In the genomic region with DNA sequence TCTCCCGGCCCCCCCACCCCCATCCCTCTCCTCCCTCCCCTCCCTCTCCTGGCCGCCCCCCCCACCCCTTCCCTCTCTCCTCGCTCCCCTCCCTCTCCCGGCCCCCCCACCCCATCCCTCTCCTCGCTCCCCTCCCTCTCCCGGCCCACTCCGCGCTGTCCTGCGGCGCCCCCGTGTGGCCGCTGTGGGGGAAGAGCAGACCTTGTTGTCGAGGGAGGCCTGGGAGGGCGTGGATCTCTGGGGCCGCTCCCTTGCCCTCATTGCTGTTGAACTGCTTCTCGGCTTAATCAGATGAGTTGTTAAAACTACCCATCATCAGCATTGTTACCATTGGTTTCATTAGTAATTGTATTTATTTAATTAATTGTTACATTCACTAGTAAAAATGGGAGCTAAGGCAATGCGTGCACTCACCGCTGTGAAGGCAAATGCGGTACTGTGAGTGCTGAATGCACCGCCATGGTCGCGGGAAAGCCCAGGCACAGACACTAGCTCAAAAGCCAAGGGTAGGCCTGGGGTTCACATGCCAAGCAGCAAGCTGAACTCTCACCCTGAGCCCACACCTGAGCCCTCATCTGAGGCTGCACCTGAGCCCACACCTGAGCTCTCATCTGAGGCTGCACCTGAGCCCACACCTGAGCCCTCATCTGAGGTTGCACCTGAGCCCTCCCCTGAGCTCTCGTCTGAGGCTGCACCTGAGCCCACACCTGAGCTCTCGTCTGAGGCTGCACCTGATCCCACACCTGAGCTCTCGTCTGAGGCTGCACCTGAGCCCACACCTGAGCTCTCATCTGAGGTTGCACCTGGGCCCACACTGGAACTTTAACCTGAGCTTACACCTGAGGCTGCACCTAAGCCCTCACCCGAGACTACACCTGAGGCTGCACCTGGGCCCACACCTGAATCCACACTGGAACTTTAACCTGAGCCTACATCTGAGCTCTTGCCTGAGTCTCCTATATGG, we compare ENCODE assay signal across 1 cellular context.
TF ChIP-seq lines count a peak whose summit lies in the region.

No MANE protein-coding gene starts in this region.

TF ChIP-seq in HepG2, 621 proteins besides CTCF, POLR2A, EP300 and RAD21 (continued from another document and continues in another):
- TF ChIP-seq, protein P1, sequence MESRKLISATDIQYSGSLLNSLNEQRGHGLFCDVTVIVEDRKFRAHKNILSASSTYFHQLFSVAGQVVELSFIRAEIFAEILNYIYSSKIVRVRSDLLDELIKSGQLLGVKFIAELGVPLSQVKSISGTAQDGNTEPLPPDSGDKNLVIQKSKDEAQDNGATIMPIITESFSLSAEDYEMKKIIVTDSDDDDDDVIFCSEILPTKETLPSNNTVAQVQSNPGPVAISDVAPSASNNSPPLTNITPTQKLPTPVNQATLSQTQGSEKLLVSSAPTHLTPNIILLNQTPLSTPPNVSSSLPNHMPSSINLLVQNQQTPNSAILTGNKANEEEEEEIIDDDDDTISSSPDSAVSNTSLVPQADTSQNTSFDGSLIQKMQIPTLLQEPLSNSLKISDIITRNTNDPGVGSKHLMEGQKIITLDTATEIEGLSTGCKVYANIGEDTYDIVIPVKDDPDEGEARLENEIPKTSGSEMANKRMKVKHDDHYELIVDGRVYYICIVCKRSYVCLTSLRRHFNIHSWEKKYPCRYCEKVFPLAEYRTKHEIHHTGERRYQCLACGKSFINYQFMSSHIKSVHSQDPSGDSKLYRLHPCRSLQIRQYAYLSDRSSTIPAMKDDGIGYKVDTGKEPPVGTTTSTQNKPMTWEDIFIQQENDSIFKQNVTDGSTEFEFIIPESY (CRISPR knock-in tag; IDR thresholded peaks at IDR 0.05) = peak; percentile 85
- TF ChIP-seq ETV5 (CRISPR knock-in tag; IDR thresholded peaks at IDR 0.05; ENCODE audit: borderline replicate concordance) (0 out of 2 replicates have a peak, but pooled peaks have one; percentile 21), PITX1 (CRISPR knock-in tag; IDR thresholded peaks at IDR 0.05) (no peak), ZNF558 (CRISPR knock-in tag; IDR thresholded peaks at IDR 0.05; ENCODE audit: borderline replicate concordance) (no peak), ZFP36 (IDR thresholded peaks at IDR 0.05; ENCODE audit: borderline replicate concordance, low read depth, low read length, partially characterized antibody) (no peak), ZNF749 (CRISPR knock-in tag; IDR thresholded peaks at IDR 0.05; ENCODE audit: borderline replicate concordance) (no peak), STAG1 (CRISPR knock-in tag; IDR thresholded peaks at IDR 0.05) (peak; percentile 86), RNF2 (conservative IDR thresholded peaks at IDR 0.05; ENCODE audit: low read depth) (no peak), ZNF12 (CRISPR knock-in tag; IDR thresholded peaks at IDR 0.05) (no peak), ZFP90 (CRISPR knock-in tag; IDR thresholded peaks at IDR 0.05; ENCODE audit: borderline replicate concordance) (no peak), XBP1 (CRISPR knock-in tag; IDR thresholded peaks at IDR 0.05) (no peak), MLLT10 (CRISPR knock-in tag; IDR thresholded peaks at IDR 0.05) (no peak), RCOR2 (CRISPR knock-in tag; IDR thresholded peaks at IDR 0.05) (no peak), PHB2 (IDR thresholded peaks at IDR 0.05; ENCODE audit: partially characterized antibody) (no peak), SAP130 (CRISPR knock-in tag; IDR thresholded peaks at IDR 0.05; ENCODE audit: low read depth) (peak; percentile 46; the same call in 1 of the 2 replicates), KDM5A (IDR thresholded peaks at IDR 0.05; ENCODE audit: borderline replicate concordance, low read length) (no peak), ZNF260 (CRISPR knock-in tag; IDR thresholded peaks at IDR 0.05; ENCODE audit: borderline replicate concordance, low read depth) (no peak), ZNF432 (CRISPR knock-in tag; IDR thresholded peaks at IDR 0.05; ENCODE audit: borderline replicate concordance) (no peak), ZSCAN21 (CRISPR knock-in tag; IDR thresholded peaks at IDR 0.05; ENCODE audit: borderline replicate concordance) (no peak), ZNF678 (CRISPR knock-in tag; IDR thresholded peaks at IDR 0.05) (no peak), TBP (CRISPR knock-in tag; IDR thresholded peaks at IDR 0.05) (no peak), KLF6 (CRISPR knock-in tag; IDR thresholded peaks at IDR 0.05) (no peak), SMAD3 (CRISPR knock-in tag; IDR thresholded peaks at IDR 0.05) (0 out of 2 replicates have a peak, but pooled peaks have one; percentile 35), PCBP2 (optimal IDR thresholded peaks at IDR 0.05; ENCODE audit: low read depth, low read length, poor library complexity, severe bottlenecking) (no peak), ZBTB42 (CRISPR knock-in tag; IDR thresholded peaks at IDR 0.05) (no peak), HNRNPK (IDR thresholded peaks at IDR 0.05; ENCODE audit: low read depth, low read length, poor library complexity, severe bottlenecking) (peak; percentile 52), MAF1 (CRISPR knock-in tag; IDR thresholded peaks at IDR 0.05; ENCODE audit: borderline replicate concordance) (no peak), BORCS8-MEF2B (CRISPR knock-in tag; IDR thresholded peaks at IDR 0.05) (no peak), BRCA1 (CRISPR knock-in tag; IDR thresholded peaks at IDR 0.05) (no peak), HCFC1 (IDR thresholded peaks at IDR 0.05; ENCODE audit: low read depth, low read length) (no peak), ZNF724P (CRISPR knock-in tag; IDR thresholded peaks at IDR 0.05; ENCODE audit: borderline replicate concordance) (no peak), MTF2 (CRISPR knock-in tag; IDR thresholded peaks at IDR 0.05; ENCODE audit: borderline replicate concordance) (no peak), PRMT3 (CRISPR knock-in tag; IDR thresholded peaks at IDR 0.05; ENCODE audit: borderline replicate concordance, low read depth) (no peak), YEATS4 (CRISPR knock-in tag; IDR thresholded peaks at IDR 0.05; ENCODE audit: borderline replicate concordance) (no peak), ZMAT3 (CRISPR knock-in tag; conservative IDR thresholded peaks at IDR 0.05) (no peak), HNRNPUL1 (IDR thresholded peaks at IDR 0.05; ENCODE audit: low read depth, low read length) (no peak), ZSCAN29 (CRISPR knock-in tag; conservative IDR thresholded peaks at IDR 0.05) (no peak)
- TF ChIP-seq, protein P2, sequence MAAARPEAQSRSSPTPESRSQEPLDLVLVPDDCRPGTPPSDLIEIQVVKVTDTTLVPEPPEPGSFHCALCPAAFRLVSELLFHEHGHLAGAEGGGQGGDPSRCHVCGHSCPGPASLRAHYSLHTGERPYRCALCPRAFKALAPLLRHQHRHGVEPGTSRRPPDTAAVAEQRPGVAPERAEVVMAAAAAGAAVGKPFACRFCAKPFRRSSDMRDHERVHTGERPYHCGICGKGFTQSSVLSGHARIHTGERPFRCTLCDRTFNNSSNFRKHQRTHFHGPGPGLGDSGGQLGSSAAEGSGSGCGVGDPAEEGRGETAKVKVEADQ (CRISPR knock-in tag; IDR thresholded peaks at IDR 0.05; ENCODE audit: borderline replicate concordance) = no peak
- TF ChIP-seq, protein P3, sequence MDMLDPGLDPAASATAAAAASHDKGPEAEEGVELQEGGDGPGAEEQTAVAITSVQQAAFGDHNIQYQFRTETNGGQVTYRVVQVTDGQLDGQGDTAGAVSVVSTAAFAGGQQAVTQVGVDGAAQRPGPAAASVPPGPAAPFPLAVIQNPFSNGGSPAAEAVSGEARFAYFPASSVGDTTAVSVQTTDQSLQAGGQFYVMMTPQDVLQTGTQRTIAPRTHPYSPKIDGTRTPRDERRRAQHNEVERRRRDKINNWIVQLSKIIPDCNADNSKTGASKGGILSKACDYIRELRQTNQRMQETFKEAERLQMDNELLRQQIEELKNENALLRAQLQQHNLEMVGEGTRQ (IDR thresholded peaks at IDR 0.05; ENCODE audit: low read depth, low read length) = no peak
- TF ChIP-seq, protein P3 (CRISPR knock-in tag; IDR thresholded peaks at IDR 0.05; ENCODE audit: borderline replicate concordance) = no peak
- TF ChIP-seq, protein P4, sequence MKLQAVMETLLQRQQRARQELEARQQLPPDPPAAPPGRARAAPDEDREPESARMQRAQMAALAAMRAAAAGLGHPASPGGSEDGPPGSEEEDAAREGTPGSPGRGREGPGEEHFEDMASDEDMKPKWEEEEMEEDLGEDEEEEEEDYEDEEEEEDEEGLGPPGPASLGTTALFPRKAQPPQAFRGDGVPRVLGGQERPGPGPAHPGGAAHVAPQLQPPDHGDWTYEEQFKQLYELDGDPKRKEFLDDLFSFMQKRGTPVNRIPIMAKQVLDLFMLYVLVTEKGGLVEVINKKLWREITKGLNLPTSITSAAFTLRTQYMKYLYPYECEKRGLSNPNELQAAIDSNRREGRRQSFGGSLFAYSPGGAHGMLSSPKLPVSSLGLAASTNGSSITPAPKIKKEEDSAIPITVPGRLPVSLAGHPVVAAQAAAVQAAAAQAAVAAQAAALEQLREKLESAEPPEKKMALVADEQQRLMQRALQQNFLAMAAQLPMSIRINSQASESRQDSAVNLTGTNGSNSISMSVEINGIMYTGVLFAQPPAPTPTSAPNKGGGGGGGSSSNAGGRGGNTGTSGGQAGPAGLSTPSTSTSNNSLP (IDR thresholded peaks at IDR 0.05; ENCODE audit: low read depth, low read length) = no peak
- TF ChIP-seq, protein P5, sequence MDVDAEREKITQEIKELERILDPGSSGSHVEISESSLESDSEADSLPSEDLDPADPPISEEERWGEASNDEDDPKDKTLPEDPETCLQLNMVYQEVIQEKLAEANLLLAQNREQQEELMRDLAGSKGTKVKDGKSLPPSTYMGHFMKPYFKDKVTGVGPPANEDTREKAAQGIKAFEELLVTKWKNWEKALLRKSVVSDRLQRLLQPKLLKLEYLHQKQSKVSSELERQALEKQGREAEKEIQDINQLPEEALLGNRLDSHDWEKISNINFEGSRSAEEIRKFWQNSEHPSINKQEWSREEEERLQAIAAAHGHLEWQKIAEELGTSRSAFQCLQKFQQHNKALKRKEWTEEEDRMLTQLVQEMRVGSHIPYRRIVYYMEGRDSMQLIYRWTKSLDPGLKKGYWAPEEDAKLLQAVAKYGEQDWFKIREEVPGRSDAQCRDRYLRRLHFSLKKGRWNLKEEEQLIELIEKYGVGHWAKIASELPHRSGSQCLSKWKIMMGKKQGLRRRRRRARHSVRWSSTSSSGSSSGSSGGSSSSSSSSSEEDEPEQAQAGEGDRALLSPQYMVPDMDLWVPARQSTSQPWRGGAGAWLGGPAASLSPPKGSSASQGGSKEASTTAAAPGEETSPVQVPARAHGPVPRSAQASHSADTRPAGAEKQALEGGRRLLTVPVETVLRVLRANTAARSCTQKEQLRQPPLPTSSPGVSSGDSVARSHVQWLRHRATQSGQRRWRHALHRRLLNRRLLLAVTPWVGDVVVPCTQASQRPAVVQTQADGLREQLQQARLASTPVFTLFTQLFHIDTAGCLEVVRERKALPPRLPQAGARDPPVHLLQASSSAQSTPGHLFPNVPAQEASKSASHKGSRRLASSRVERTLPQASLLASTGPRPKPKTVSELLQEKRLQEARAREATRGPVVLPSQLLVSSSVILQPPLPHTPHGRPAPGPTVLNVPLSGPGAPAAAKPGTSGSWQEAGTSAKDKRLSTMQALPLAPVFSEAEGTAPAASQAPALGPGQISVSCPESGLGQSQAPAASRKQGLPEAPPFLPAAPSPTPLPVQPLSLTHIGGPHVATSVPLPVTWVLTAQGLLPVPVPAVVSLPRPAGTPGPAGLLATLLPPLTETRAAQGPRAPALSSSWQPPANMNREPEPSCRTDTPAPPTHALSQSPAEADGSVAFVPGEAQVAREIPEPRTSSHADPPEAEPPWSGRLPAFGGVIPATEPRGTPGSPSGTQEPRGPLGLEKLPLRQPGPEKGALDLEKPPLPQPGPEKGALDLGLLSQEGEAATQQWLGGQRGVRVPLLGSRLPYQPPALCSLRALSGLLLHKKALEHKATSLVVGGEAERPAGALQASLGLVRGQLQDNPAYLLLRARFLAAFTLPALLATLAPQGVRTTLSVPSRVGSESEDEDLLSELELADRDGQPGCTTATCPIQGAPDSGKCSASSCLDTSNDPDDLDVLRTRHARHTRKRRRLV (CRISPR knock-in tag; IDR thresholded peaks at IDR 0.05) = no peak
- TF ChIP-seq, protein P6, sequence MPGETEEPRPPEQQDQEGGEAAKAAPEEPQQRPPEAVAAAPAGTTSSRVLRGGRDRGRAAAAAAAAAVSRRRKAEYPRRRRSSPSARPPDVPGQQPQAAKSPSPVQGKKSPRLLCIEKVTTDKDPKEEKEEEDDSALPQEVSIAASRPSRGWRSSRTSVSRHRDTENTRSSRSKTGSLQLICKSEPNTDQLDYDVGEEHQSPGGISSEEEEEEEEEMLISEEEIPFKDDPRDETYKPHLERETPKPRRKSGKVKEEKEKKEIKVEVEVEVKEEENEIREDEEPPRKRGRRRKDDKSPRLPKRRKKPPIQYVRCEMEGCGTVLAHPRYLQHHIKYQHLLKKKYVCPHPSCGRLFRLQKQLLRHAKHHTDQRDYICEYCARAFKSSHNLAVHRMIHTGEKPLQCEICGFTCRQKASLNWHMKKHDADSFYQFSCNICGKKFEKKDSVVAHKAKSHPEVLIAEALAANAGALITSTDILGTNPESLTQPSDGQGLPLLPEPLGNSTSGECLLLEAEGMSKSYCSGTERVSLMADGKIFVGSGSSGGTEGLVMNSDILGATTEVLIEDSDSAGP (CRISPR knock-in tag; IDR thresholded peaks at IDR 0.05; ENCODE audit: borderline replicate concordance) = no peak
- TF ChIP-seq, protein P7, sequence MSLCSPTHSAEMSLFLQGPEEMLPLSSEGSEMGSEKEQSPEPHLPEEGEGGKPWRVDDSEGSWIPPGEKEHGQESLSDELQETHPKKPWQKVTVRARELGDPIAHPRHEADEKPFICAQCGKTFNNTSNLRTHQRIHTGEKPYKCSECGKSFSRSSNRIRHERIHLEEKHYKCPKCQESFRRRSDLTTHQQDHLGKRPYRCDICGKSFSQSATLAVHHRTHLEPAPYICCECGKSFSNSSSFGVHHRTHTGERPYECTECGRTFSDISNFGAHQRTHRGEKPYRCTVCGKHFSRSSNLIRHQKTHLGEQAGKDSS (CRISPR knock-in tag; IDR thresholded peaks at IDR 0.05; ENCODE audit: borderline replicate concordance, low read depth) = no peak; the same call in 1 of the 2 replicates
- TF ChIP-seq, protein P8, sequence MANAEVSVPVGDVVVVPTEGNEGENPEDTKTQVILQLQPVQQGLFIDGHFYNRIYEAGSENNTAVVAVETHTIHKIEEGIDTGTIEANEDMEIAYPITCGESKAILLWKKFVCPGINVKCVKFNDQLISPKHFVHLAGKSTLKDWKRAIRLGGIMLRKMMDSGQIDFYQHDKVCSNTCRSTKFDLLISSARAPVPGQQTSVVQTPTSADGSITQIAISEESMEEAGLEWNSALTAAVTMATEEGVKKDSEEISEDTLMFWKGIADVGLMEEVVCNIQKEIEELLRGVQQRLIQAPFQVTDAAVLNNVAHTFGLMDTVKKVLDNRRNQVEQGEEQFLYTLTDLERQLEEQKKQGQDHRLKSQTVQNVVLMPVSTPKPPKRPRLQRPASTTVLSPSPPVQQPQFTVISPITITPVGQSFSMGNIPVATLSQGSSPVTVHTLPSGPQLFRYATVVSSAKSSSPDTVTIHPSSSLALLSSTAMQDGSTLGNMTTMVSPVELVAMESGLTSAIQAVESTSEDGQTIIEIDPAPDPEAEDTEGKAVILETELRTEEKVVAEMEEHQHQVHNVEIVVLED (CRISPR knock-in tag; IDR thresholded peaks at IDR 0.05; ENCODE audit: borderline replicate concordance) = no peak
